10 cellular contexts compared by ENCODE assay signal in the genomic region with DNA sequence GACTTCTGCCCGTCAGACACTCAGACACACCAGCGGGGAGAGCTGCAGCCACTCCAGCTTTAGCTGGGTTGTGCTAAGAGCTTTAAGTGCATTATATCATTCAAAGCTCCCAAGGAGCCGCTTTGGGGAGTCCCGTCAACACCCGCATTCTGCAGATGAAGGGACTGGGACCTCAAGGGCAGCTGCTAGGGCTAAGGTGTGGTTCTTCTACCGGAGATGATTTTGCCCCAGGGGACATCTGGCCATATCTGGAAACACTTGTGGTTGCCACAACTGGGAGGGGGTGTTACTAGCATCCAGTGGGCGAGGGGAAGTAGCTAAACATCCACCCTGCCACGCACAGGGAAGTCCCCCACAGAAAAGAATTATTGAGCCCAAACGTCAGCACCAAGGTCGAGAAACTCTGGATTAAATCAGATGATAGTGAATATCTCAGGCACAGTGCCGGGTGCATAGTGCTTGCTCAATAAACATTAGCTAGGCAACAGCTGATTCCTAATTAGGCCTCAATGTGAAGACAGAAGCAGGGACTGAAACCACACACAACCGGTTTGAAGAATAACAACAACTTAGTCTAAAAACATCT. TPM values are rescaled to one million over a fixed set of nuclear protein-coding genes. Genes with fewer than 3 reads are reported as not detected.
A peak's percentile ranks its signal among the peaks of the same experiment; 100 is the strongest.
DNase-seq lines count a peak whose midpoint lies in the region; ATAC-seq and TF ChIP-seq lines count a peak whose summit lies in the region.
"Had no signal": no experiment of that assay in that cellular context is flagged by ENCODE, and none has a peak within 500 bp of the region (broad histone marks: within the 10 kb centered on the region; RNA-seq: fewer than 3 reads in every experiment).

No MANE protein-coding gene starts in this region.

- H3K36me3 ChIP-seq in KMS-11 (ENCODE audit: insufficient read depth), result no peaks in the 10 kb centered on the region
- H3K36me3 ChIP-seq in mucosa of rectum (ENCODE audit: control insufficient read depth in 2 of 2, insufficient read depth in 2 of 2, low read length in 2 of 2), result no peaks in the 10 kb centered on the region
- H3K36me3 ChIP-seq: HAP-1 had no signal

- ATAC-seq in GM18519 (IDR thresholded peaks at IDR 0.05; ENCODE audit: low FRiP score, unreplicated experiment) (peak; percentile 36), GM21786 (IDR thresholded peaks at IDR 0.05; ENCODE audit: unreplicated experiment) (peak; percentile 55), HG03469 (IDR thresholded peaks at IDR 0.05; ENCODE audit: unreplicated experiment) (no peak)

- H3K9me3 Mint-ChIP-seq in activated naive CD4-positive, alpha-beta T cell treated with anti-CD3 and anti-CD28 coated beads for 36 hours, result no peaks in the 10 kb centered on the region

- no peaks in the 10 kb centered on the region for H4K20me1 ChIP-seq in KMS-11 (ENCODE audit: insufficient read depth)

- H3K4me2 ChIP-seq in KMS-11, result peak overlapping the region; percentile 96

- no peaks in the 10 kb centered on the region for H3K9me3 ChIP-seq in mucosa of rectum (ENCODE audit: control insufficient read depth in 2 of 2, low read length in 2 of 2)
- H3K9me3 ChIP-seq: HAP-1 had no signal

- H3K27me3 ChIP-seq in KMS-11 (ENCODE audit: insufficient read depth, low read depth) (no peaks in the 10 kb centered on the region), mucosa of rectum (ENCODE audit: control insufficient read depth in 2 of 2, insufficient read depth in 2 of 2, low read length in 2 of 2) (no peaks in the 10 kb centered on the region)

- H3K27ac Mint-ChIP-seq in activated naive CD4-positive, alpha-beta T cell treated with anti-CD3 and anti-CD28 coated beads for 36 hours, result no peak overlapping the region

- H3K4me1 Mint-ChIP-seq in activated naive CD4-positive, alpha-beta T cell treated with anti-CD3 and anti-CD28 coated beads for 36 hours (ENCODE audit: low read depth), result peaks cover 19% of the 10 kb centered on the region

- peak overlapping the region; percentile 31; the same call in 1 of the 2 replicates for H3K9ac ChIP-seq in KMS-11
- no peak overlapping the region for H3K9ac ChIP-seq in mucosa of rectum (ENCODE audit: low read depth in 1 of 2, low read length in 2 of 2)

- H3K4me3 Mint-ChIP-seq in activated naive CD4-positive, alpha-beta T cell treated with anti-CD3 and anti-CD28 coated beads for 36 hours, result no peak overlapping the region

- intact Hi-C loops in activated naive CD4-positive, alpha-beta T cell treated with anti-CD3 and anti-CD28 coated beads for 36 hours (cut with micrococcal nuclease), result no loop called here

- H3K27me3 Mint-ChIP-seq in activated naive CD4-positive, alpha-beta T cell treated with anti-CD3 and anti-CD28 coated beads for 36 hours (ENCODE audit: low read depth), result no peaks in the 10 kb centered on the region

- no peaks in the 10 kb centered on the region for H3K36me3 Mint-ChIP-seq in activated naive CD4-positive, alpha-beta T cell treated with anti-CD3 and anti-CD28 coated beads for 36 hours (ENCODE audit: low read depth)

- CTCF ChIA-PET in activated naive CD4-positive, alpha-beta T cell treated with anti-CD3 and anti-CD28 coated beads for 36 hours (lab: Charles Lee), result interaction anchor here (0.8 to 1.4 kb wide), 3 partner anchors 18 to 529 kb away, joined by 3 to 5 read pairs (median 3); no protein-coding TSS in a partner anchor

- H3K4me3 ChIP-seq in KMS-11 (IDR thresholded peaks at IDR 0.05; ENCODE audit: insufficient read depth, low read depth, low read length), result no peak overlapping the region
- H3K4me3 ChIP-seq in mucosa of rectum (ENCODE audit: low read length in 2 of 2), result no peak overlapping the region
- H3K4me3 ChIP-seq: HAP-1 had no signal

- in situ Hi-C loops in G401 (cut with HindIII; ENCODE audit: low sequenced_read_pairs), result no loop called here

- H3K27ac ChIP-seq in KMS-11, result peak overlapping the region; percentile 81
- H3K27ac ChIP-seq in mucosa of rectum (ENCODE audit: low read depth in 2 of 2, low read length in 2 of 2), result peak overlapping the region; percentile 25 to 54

- H3K4me1 ChIP-seq in KMS-11 (ENCODE audit: low read depth, poor library complexity, severe bottlenecking), result peaks cover 64% of the 10 kb centered on the region
- peaks cover 25 to 30% of the 10 kb centered on the region in 2 donors for H3K4me1 ChIP-seq in mucosa of rectum (ENCODE audit: control insufficient read depth in 2 of 2, insufficient read depth in 2 of 2, low read length in 2 of 2)
- H3K4me1 ChIP-seq: HAP-1 had no signal

- no peaks in the 10 kb centered on the region; the same call in 1 of the 2 replicates for H3K79me2 ChIP-seq in KMS-11 (ENCODE audit: insufficient read depth, low read depth)

- H2AFZ ChIP-seq in KMS-11 (ENCODE audit: low read depth), result peak overlapping the region; percentile 18; the same call in 1 of the 2 replicates

- no peak for DNase-seq in activated naive CD4-positive, alpha-beta T cell treated with anti-CD3 and anti-CD28 coated beads for 36 hours
- DNase-seq in G401 (ENCODE audit: low spot score) (no peak), NCI-H1092 (lab: John Stamatoyannopoulos, UW) (no peak)
- DNase-seq: effector CD8-positive, alpha-beta T cell had no signal

- no peak for TF ChIP-seq CTCF in KMS-11 (conservative IDR thresholded peaks at IDR 0.05; ENCODE audit: low read depth, low read length)

RNA-seq across cellular contexts. Expression of a gene that starts 29.6 kb away (rescaled TPM):
- 1 to 10 TPM; 2.0 to 2.2 TPM for total RNA-seq in activated naive CD4-positive, alpha-beta T cell treated with anti-CD3 and anti-CD28 coated beads for 36 hours
- total RNA-seq in G401 (2014; rRNA removed; shearing (Covaris generic)), result 0.49 and 0.58 TPM in 2 replicates

RNA-seq across cellular contexts. Expression of a gene that starts 60.0 kb away (rescaled TPM):
- under 1 TPM in 1 of 2 experiments, not detected in 1; 0.14 TPM for total RNA-seq in activated naive CD4-positive, alpha-beta T cell treated with anti-CD3 and anti-CD28 coated beads for 36 hours
- total RNA-seq in G401 (2014; rRNA removed; shearing (Covaris generic)), result not detected in 2 replicates
